12 cellular contexts compared by ENCODE assay signal in genomic region chr18:23924813-23925212, GRCh38.
A peak's percentile ranks its signal among the peaks of the same experiment; 100 is the strongest.
DNase-seq lines count a peak whose midpoint lies in the region; ATAC-seq and TF ChIP-seq lines count a peak whose summit lies in the region.
"Had no signal": no experiment of that assay in that cellular context is flagged by ENCODE, and none has a peak within 500 bp of the region (broad histone marks: within the 10 kb centered on the region; RNA-seq: fewer than 3 reads in every experiment).

No MANE protein-coding gene starts in this region.

- no peak overlapping the region for H2BK15ac ChIP-seq in mesendoderm (replicated peaks; ENCODE audit: low read depth)

- H3K4me2 ChIP-seq in mesendoderm (ENCODE audit: low read length), result no peak overlapping the region

- no peak overlapping the region for H4K8ac ChIP-seq in mesendoderm (ENCODE audit: low read depth, low read length)

- no peaks in the 10 kb centered on the region for H3K79me1 ChIP-seq in mesendoderm (ENCODE audit: low read length)

- no CpG with 5 or more reads among the region's 1 CpG for WGBS in mesendoderm (ENCODE audit: extremely low coverage, insufficient coverage, low lambda C conversion rate)

- no peak overlapping the region for H2BK5ac ChIP-seq in mesendoderm (ENCODE audit: low read length)

- no peak overlapping the region for H3K9ac ChIP-seq in mesendoderm (ENCODE audit: low read length)

- H3K4me3 ChIP-seq in mesendoderm (ENCODE audit: low read length), result no peak overlapping the region

- no peak overlapping the region for H3K23ac ChIP-seq in mesendoderm (ENCODE audit: low read length)

- H3K36me3 ChIP-seq in mesendoderm (ENCODE audit: control insufficient read depth, insufficient read depth, low read length), result no peaks in the 10 kb centered on the region

- no peak overlapping the region for H3K27ac ChIP-seq in foreskin keratinocyte
- no peak overlapping the region for H3K27ac ChIP-seq in mesendoderm (ENCODE audit: low read depth, low read length)

- no peak for TF ChIP-seq CTCF in foreskin keratinocyte (conservative IDR thresholded peaks at IDR 0.05)

- H3K4ac ChIP-seq in mesendoderm (ENCODE audit: low read depth, low read length), result no peak overlapping the region

- no peak overlapping the region for H3K56ac ChIP-seq in mesendoderm (ENCODE audit: low read length)

- no peak overlapping the region for H2BK120ac ChIP-seq in mesendoderm (ENCODE audit: low read depth, low read length)

- H3K18ac ChIP-seq in mesendoderm (ENCODE audit: low read length), result no peak overlapping the region

- H3K27me3 ChIP-seq in foreskin keratinocyte (no peaks in the 10 kb centered on the region), mesendoderm (ENCODE audit: insufficient read depth, low read length, poor library complexity) (no peaks in the 10 kb centered on the region)

- DNase-seq in A172 (ENCODE audit: low spot score), result peak; percentile 82
- DNase-seq in HCEC 1CT, result peak; percentile 44
- DNase-seq in SW480 (ENCODE audit: low spot score), result peak; percentile 23
- no peak for DNase-seq in foreskin keratinocyte
- DNase-seq in cerebellar nuclear complex (lab: John Stamatoyannopoulos, UW), result no peak
- no peak for DNase-seq in mesendoderm
- DNase-seq: activated CD4-positive, alpha-beta T cell treated with anti-CD3 and anti-CD28 coated beads for 48 hours; CD8-positive, alpha-beta memory T cell; NCI-H748 treated with DMSO at 0.1 percent for 48 hours had no signal

- ATAC-seq in foreskin keratinocyte (peak; percentile 17), GM19455 (IDR thresholded peaks at IDR 0.05; ENCODE audit: unreplicated experiment) (no peak), GM21723 (IDR thresholded peaks at IDR 0.05; ENCODE audit: unreplicated experiment) (no peak)
- ATAC-seq: natural killer cell treated with Interleukin-12 subunit alpha and Interleukin-12 subunit beta and Interleukin-15 and Interleukin-18, amount 100 ng/mL, for 72 hours had no signal

- H2AK5ac ChIP-seq in mesendoderm (ENCODE audit: low read length), result no peak overlapping the region

- H4K5ac ChIP-seq in mesendoderm (ENCODE audit: low read length), result no peak overlapping the region

- no peaks in the 10 kb centered on the region for H3K4me1 ChIP-seq in foreskin keratinocyte
- no peaks in the 10 kb centered on the region for H3K4me1 ChIP-seq in mesendoderm (ENCODE audit: control insufficient read depth, low read depth, low read length)

- H3K79me2 ChIP-seq in mesendoderm (ENCODE audit: control insufficient read depth, insufficient read depth, low read length), result no peaks in the 10 kb centered on the region

Comparison
In these comparisons a context has a peak if more than half of its experiments do, and no peak if none do; other contexts are left out.
1. DNase-seq: peak in A172 (single experiment), HCEC 1CT (single experiment) and SW480 (single experiment); none in foreskin keratinocyte (0 of 2), cerebellar nuclear complex (0 of 2) and mesendoderm (single experiment).